Comparison of ENCODE assay signal across 40 cellular contexts in the genomic region with DNA sequence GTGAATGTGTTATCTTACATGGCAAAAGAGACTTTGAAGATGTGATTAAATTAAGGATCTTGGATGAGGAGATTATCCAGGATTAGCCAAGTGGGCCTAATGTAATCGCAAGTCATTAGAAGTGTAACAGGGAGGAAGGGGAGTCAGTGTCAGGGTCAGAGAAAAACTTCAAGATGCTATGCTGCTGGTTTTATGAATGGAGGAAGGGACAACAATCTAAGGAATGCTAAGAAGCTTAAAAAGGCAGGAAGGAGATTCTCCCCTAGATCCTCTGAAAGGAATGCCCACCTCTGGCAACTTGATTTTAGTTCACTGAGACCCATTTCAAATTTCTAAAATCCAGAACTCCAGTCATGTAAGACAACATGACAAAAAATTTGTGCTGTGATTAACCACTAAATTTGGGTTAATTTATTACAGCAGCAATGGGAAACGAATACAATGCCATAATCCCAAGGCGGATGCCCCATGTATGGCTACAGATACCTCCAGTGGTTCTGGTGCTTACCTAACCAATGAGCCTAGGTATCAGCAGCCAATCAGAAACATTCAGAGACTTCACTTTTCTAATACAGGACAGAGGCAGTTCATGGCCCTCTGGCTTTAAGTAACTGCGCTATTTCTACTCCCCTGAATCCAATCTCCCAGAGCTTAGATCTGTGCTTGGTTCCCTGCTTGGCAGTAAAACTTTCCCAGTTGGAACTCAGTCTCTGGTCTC. TPM values are rescaled to one million over a fixed set of nuclear protein-coding genes. Genes with fewer than 3 reads are reported as not detected.
"Had no signal": no experiment of that assay in that cellular context is flagged by ENCODE, and none has a peak within 500 bp of the region (broad histone marks: within the 10 kb centered on the region; RNA-seq: fewer than 3 reads in every experiment).

No MANE protein-coding gene starts in this region.

- H2AFZ ChIP-seq: PC-9 had no signal

- H3K36me3 ChIP-seq: brain microvascular endothelial cell, WERI-Rb-1 had no signal

- H3K9ac ChIP-seq: KMS-11 had no signal

- H3K9me3 Mint-ChIP-seq: activated CD4-positive, alpha-beta memory T cell treated with anti-CD3 and anti-CD28 coated beads for 36 hours; activated naive CD8-positive, alpha-beta T cell treated with anti-CD3 and anti-CD28 coated beads for 36 hours; activated T-cell treated with anti-CD3 and anti-CD28 coated beads, Interleukin-2, amount 50 U/mL, for 4 hours had no signal

- DNase-seq: activated CD4-positive, alpha-beta memory T cell treated with anti-CD3 and anti-CD28 coated beads for 36 hours; activated CD4-positive, alpha-beta T cell treated with anti-CD3 and anti-CD28 coated beads for 36 hours; activated CD4-positive, alpha-beta T cell treated with anti-CD3 and anti-CD28 coated beads, Interleukin-2, amount 50 U/mL, for 1 hour; activated CD8-positive, alpha-beta memory T cell treated with anti-CD3 and anti-CD28 coated beads, Interleukin-2, amount 50 U/mL, for 4 hours; activated effector memory CD4-positive, alpha-beta T cell treated with Interleukin-2 at 50 U/mL for 16 hours; activated naive CD4-positive, alpha-beta T cell treated with anti-CD3 and anti-CD28 coated beads, Interleukin-2, amount 50 U/mL, for 16 hours; activated naive CD8-positive, alpha-beta T cell treated with anti-CD3 and anti-CD28 coated beads for 36 hours; activated T-cell treated with anti-CD3 and anti-CD28 coated beads for 4 hours; activated T-cell treated with anti-CD3 and anti-CD28 coated beads, Interleukin-2, amount 50 U/mL, for 4 hours; amniotic stem cell; aorta; brain microvascular endothelial cell; central memory CD4-positive, alpha-beta T cell; MM.1S; MV-4-11; NCI-H1092; NCI-H1436 treated with DMSO at 0.1 percent for 48 hours; NCI-H1694 treated with DMSO at 0.1 percent for 48 hours; NCI-H2029; NCI-H2171; NCI-H446; NCI-H510A treated with DMSO at 0.1 percent for 48 hours; NCI-H69; NK-92 treated with Interleukin-12 subunit alpha and Interleukin-12 subunit beta, amount 100 ng/mL, for 24 hours; PC-9; SIG-M5; T-helper 1 cell; T-helper 2 cell; T1000; WERI-Rb-1 had no signal

- H3K4me2 ChIP-seq: KMS-11, PC-9 had no signal

- H3K4me3 Mint-ChIP-seq: activated CD4-positive, alpha-beta memory T cell treated with anti-CD3 and anti-CD28 coated beads for 36 hours; activated CD4-positive, alpha-beta T cell treated with anti-CD3 and anti-CD28 coated beads for 36 hours; activated naive CD8-positive, alpha-beta T cell treated with anti-CD3 and anti-CD28 coated beads for 36 hours; activated T-cell treated with anti-CD3 and anti-CD28 coated beads, Interleukin-2, amount 50 U/mL, for 4 hours had no signal

- H3K4me1 Mint-ChIP-seq: activated CD4-positive, alpha-beta T cell treated with anti-CD3 and anti-CD28 coated beads for 36 hours; activated naive CD8-positive, alpha-beta T cell treated with anti-CD3 and anti-CD28 coated beads for 36 hours had no signal

- H3K27ac Mint-ChIP-seq: activated CD4-positive, alpha-beta memory T cell treated with anti-CD3 and anti-CD28 coated beads for 36 hours; activated CD4-positive, alpha-beta T cell treated with anti-CD3 and anti-CD28 coated beads for 36 hours; activated naive CD8-positive, alpha-beta T cell treated with anti-CD3 and anti-CD28 coated beads for 36 hours had no signal

- H3K36me3 Mint-ChIP-seq: activated CD4-positive, alpha-beta memory T cell treated with anti-CD3 and anti-CD28 coated beads for 36 hours; activated naive CD8-positive, alpha-beta T cell treated with anti-CD3 and anti-CD28 coated beads for 36 hours had no signal

- H3K4me3 ChIP-seq: PC-9 had no signal

- ATAC-seq: activated CD4-positive, alpha-beta T cell treated with anti-CD3 and anti-CD28 coated beads for 36 hours; activated T-cell treated with anti-CD3 and anti-CD28 coated beads, Interleukin-2, amount 50 U/mL, for 4 hours; Right ventricle myocardium inferior; SK-N-SH treated with all-trans-retinoic acid at 6 μM for 48 hours had no signal

- H3K27me3 ChIP-seq: brain microvascular endothelial cell had no signal

- H3K27ac ChIP-seq: brain microvascular endothelial cell, KMS-11, PC-9, RWPE1, WERI-Rb-1 had no signal

- FAIRE-seq: colon, RCC 7860 had no signal

RNA-seq across cellular contexts. Expression of a gene that starts 3.6 kb away (rescaled TPM):
- total RNA-seq: activated CD4-positive, alpha-beta memory T cell treated with anti-CD3 and anti-CD28 coated beads for 36 hours; activated CD4-positive, alpha-beta T cell treated with anti-CD3 and anti-CD28 coated beads for 36 hours; activated naive CD8-positive, alpha-beta T cell treated with anti-CD3 and anti-CD28 coated beads for 36 hours; activated T-cell treated with anti-CD3 and anti-CD28 coated beads, Interleukin-2, amount 50 U/mL, for 4 hours; aorta; cerebellum; LHCN-M2; OCI-LY7; PC-9; Right ventricle myocardium inferior; SK-MEL-5 had no signal
- polyA plus RNA-seq: aorta had no signal

RNA-seq across cellular contexts. Expression of a gene that starts 10.8 kb away (rescaled TPM):
- total RNA-seq: activated CD4-positive, alpha-beta memory T cell treated with anti-CD3 and anti-CD28 coated beads for 36 hours; activated CD4-positive, alpha-beta T cell treated with anti-CD3 and anti-CD28 coated beads for 36 hours; activated naive CD8-positive, alpha-beta T cell treated with anti-CD3 and anti-CD28 coated beads for 36 hours; activated T-cell treated with anti-CD3 and anti-CD28 coated beads, Interleukin-2, amount 50 U/mL, for 4 hours; aorta; cerebellum; LHCN-M2; OCI-LY7; PC-9; Right ventricle myocardium inferior; SK-MEL-5 had no signal
- polyA plus RNA-seq: aorta had no signal

RNA-seq across cellular contexts. Expression of a gene that starts 21.2 kb away (rescaled TPM):
- total RNA-seq: activated CD4-positive, alpha-beta memory T cell treated with anti-CD3 and anti-CD28 coated beads for 36 hours; activated CD4-positive, alpha-beta T cell treated with anti-CD3 and anti-CD28 coated beads for 36 hours; activated naive CD8-positive, alpha-beta T cell treated with anti-CD3 and anti-CD28 coated beads for 36 hours; activated T-cell treated with anti-CD3 and anti-CD28 coated beads, Interleukin-2, amount 50 U/mL, for 4 hours; aorta; cerebellum; LHCN-M2; OCI-LY7; PC-9; Right ventricle myocardium inferior; SK-MEL-5 had no signal
- polyA plus RNA-seq: aorta had no signal

RNA-seq across cellular contexts. Expression of a gene that starts 40.6 kb away (rescaled TPM):
- total RNA-seq: activated CD4-positive, alpha-beta memory T cell treated with anti-CD3 and anti-CD28 coated beads for 36 hours; activated CD4-positive, alpha-beta T cell treated with anti-CD3 and anti-CD28 coated beads for 36 hours; activated naive CD8-positive, alpha-beta T cell treated with anti-CD3 and anti-CD28 coated beads for 36 hours; activated T-cell treated with anti-CD3 and anti-CD28 coated beads, Interleukin-2, amount 50 U/mL, for 4 hours; aorta; cerebellum; LHCN-M2; OCI-LY7; PC-9; Right ventricle myocardium inferior; SK-MEL-5 had no signal
- polyA plus RNA-seq: aorta had no signal
